23 cellular contexts compared by ENCODE assay signal in the genomic region with DNA sequence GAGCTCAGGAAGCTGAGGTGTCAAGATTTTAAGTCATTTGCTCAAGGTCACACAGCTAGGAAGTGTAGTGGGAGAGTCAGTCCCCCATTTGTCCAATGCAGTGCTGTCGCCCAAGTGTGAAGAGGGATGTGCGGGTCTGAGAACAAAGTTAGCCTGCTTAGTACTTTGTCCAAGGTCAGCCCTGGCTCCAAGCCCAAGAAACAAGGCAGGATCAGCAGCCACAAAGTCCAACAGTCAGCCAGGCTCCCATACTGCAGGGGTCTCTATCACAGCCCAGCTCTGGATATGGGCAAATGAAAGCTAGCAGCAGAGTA.
DNase-seq lines count a peak whose midpoint lies in the region; TF ChIP-seq lines count a peak whose summit lies in the region.
"Had no signal": no experiment of that assay in that cellular context is flagged by ENCODE, and none has a peak within 500 bp of the region (broad histone marks: within the 10 kb centered on the region; RNA-seq: fewer than 3 reads in every experiment).

No MANE protein-coding gene starts in this region.

- H3K4me1 Mint-ChIP-seq in HFFc6 (ENCODE audit: low read depth) = peaks cover 12% of the 10 kb centered on the region
- H3K4me1 Mint-ChIP-seq: activated B cell treated with CpG ODN at 0.5 μM for 24 hours; activated naive CD4-positive, alpha-beta T cell treated with anti-CD3 and anti-CD28 coated beads, Interleukin-2, amount 10 ng/mL, durations not matched to agents 7 days and 5 days; B cell; stimulated activated memory B cell treated with anti-CD40 and anti-IgM and Interleukin-4, amounts not matched to agents 10 μg/mL and 1 μg/mL and 100 μg/mL, for 72 hours had no signal

- intact Hi-C loops in cardiac septum (cut with DNase I) (no loop called here), esophagus squamous epithelium (cut with DNase I) (no loop called here), ovary (cut with DNase I) (no loop called here)

- H3K27ac ChIP-seq in cardiac muscle cell (peak overlapping the region; percentile 29), esophagus squamous epithelium (peak overlapping the region; percentile 58 to 63 (median 61)), ovary (peak overlapping the region; percentile 62 to 72)
- H3K27ac ChIP-seq: coronary artery, neutrophil, SJSA1, tibial artery had no signal

- H3K9me3 ChIP-seq in cardiac muscle cell (ENCODE audit: low read depth) (no peaks in the 10 kb centered on the region), esophagus squamous epithelium (no peaks in the 10 kb centered on the region), ovary (no peaks in the 10 kb centered on the region)
- H3K9me3 ChIP-seq: neutrophil, SJSA1, tibial artery had no signal

- no peak overlapping the region for H3K4me3 Mint-ChIP-seq in HFFc6
- H3K4me3 Mint-ChIP-seq: activated B cell treated with CpG ODN at 0.5 μM for 24 hours; activated CD8-positive, alpha-beta T cell treated with anti-CD3 and anti-CD28 coated beads for 36 hours; activated naive CD4-positive, alpha-beta T cell treated with anti-CD3 and anti-CD28 coated beads, Interleukin-2, amount 10 ng/mL, durations not matched to agents 7 days and 5 days; B cell; stimulated activated memory B cell treated with anti-CD40 and anti-IgM and Interleukin-4, amounts not matched to agents 10 μg/mL and 1 μg/mL and 100 μg/mL, for 72 hours had no signal

- H3K4me1 ChIP-seq in cardiac muscle cell (ENCODE audit: low read depth) = peaks cover 18% of the 10 kb centered on the region
- H3K4me1 ChIP-seq in esophagus squamous epithelium = peaks cover 3 to 52% (median 14%) of the 10 kb centered on the region in 3 donors
- peaks cover 19% of the 10 kb centered on the region for H3K4me1 ChIP-seq in ovary (ENCODE audit: insufficient read depth)
- H3K4me1 ChIP-seq: SJSA1, tibial artery had no signal

- H3K9me3 Mint-ChIP-seq in HFFc6 = no peaks in the 10 kb centered on the region
- H3K9me3 Mint-ChIP-seq: activated B cell treated with CpG ODN at 0.5 μM for 24 hours; activated CD8-positive, alpha-beta T cell treated with anti-CD3 and anti-CD28 coated beads for 36 hours; activated naive CD4-positive, alpha-beta T cell treated with anti-CD3 and anti-CD28 coated beads, Interleukin-2, amount 10 ng/mL, durations not matched to agents 7 days and 5 days; stimulated activated memory B cell treated with anti-CD40 and anti-IgM and Interleukin-4, amounts not matched to agents 10 μg/mL and 1 μg/mL and 100 μg/mL, for 72 hours had no signal

- no peak overlapping the region for H3K27ac Mint-ChIP-seq in HFFc6
- H3K27ac Mint-ChIP-seq: activated B cell treated with CpG ODN at 0.5 μM for 24 hours; activated CD8-positive, alpha-beta T cell treated with anti-CD3 and anti-CD28 coated beads for 36 hours; activated naive CD4-positive, alpha-beta T cell treated with anti-CD3 and anti-CD28 coated beads, Interleukin-2, amount 10 ng/mL, durations not matched to agents 7 days and 5 days; B cell; stimulated activated memory B cell treated with anti-CD40 and anti-IgM and Interleukin-4, amounts not matched to agents 10 μg/mL and 1 μg/mL and 100 μg/mL, for 72 hours had no signal

- TF ChIP-seq CTCF in cardiac muscle cell (IDR thresholded peaks at IDR 0.05; ENCODE audit: low read depth, low read length) (no peak), esophagus squamous epithelium (IDR thresholded peaks at IDR 0.05) (no peak), ovary (IDR thresholded peaks at IDR 0.05) (no peak), HFFc6 (IDR thresholded peaks at IDR 0.05) (no peak)

- no peaks in the 10 kb centered on the region for H3K27me3 ChIP-seq in cardiac muscle cell
- no peaks in the 10 kb centered on the region for H3K27me3 ChIP-seq in esophagus squamous epithelium
- H3K27me3 ChIP-seq in ovary = no peaks in the 10 kb centered on the region
- H3K27me3 ChIP-seq: neutrophil, SJSA1, tibial artery had no signal

- no peak for DNase-seq in cardiac muscle cell (ENCODE audit: low read depth in 1 of 2, low spot score in 1 of 2)
- no peak for DNase-seq in cardiac septum (ENCODE audit: low spot score)
- no peak for DNase-seq in esophagus squamous epithelium (lab: John Stamatoyannopoulos, UW)
- DNase-seq in ovary = peak; percentile 81 to 87 (median 84)
- DNase-seq in HFFc6 = no peak
- no peak for DNase-seq in NCI-H69 (lab: John Stamatoyannopoulos, UW)
- DNase-seq in RPMI8226 = no peak
- no peak for DNase-seq in T1000 (lab: John Stamatoyannopoulos, UW)
- DNase-seq: activated B cell treated with CpG ODN at 0.5 μM for 24 hours; activated CD8-positive, alpha-beta T cell treated with anti-CD3 and anti-CD28 coated beads for 36 hours; activated naive CD4-positive, alpha-beta T cell treated with anti-CD3 and anti-CD28 coated beads, Interleukin-2, amount 10 ng/mL, durations not matched to agents 7 days and 5 days; activated T-cell treated with anti-CD3 and anti-CD28 coated beads, Interleukin-2, amount 50 U/mL, for 48 hours; foreskin melanocyte; kidney glomerular epithelial cell; mesenchymal stem cell; NCI-H1105 treated with DMSO at 0.1 percent for 48 hours; NCI-H526 treated with DMSO at 0.1 percent for 48 hours; tibial artery had no signal

- H3K27me3 Mint-ChIP-seq in HFFc6 (ENCODE audit: insufficient read depth) = peaks cover 9% of the 10 kb centered on the region
- H3K27me3 Mint-ChIP-seq: activated B cell treated with CpG ODN at 0.5 μM for 24 hours; activated CD8-positive, alpha-beta T cell treated with anti-CD3 and anti-CD28 coated beads for 36 hours; activated naive CD4-positive, alpha-beta T cell treated with anti-CD3 and anti-CD28 coated beads, Interleukin-2, amount 10 ng/mL, durations not matched to agents 7 days and 5 days; B cell; stimulated activated memory B cell treated with anti-CD40 and anti-IgM and Interleukin-4, amounts not matched to agents 10 μg/mL and 1 μg/mL and 100 μg/mL, for 72 hours had no signal

- H3K4me3 ChIP-seq in cardiac muscle cell (no peak overlapping the region), esophagus squamous epithelium (no peak overlapping the region), ovary (no peak overlapping the region)
- H3K4me3 ChIP-seq: coronary artery, SJSA1, tibial artery had no signal

- H3K36me3 ChIP-seq in cardiac muscle cell (no peaks in the 10 kb centered on the region), esophagus squamous epithelium (no peaks in the 10 kb centered on the region), ovary (no peaks in the 10 kb centered on the region)
- H3K36me3 ChIP-seq: neutrophil, SJSA1, tibial artery had no signal

- no peaks in the 10 kb centered on the region for H3K36me3 Mint-ChIP-seq in HFFc6 (ENCODE audit: low read depth)
- H3K36me3 Mint-ChIP-seq: activated naive CD4-positive, alpha-beta T cell treated with anti-CD3 and anti-CD28 coated beads, Interleukin-2, amount 10 ng/mL, durations not matched to agents 7 days and 5 days had no signal

- TF ChIP-seq EP300 in ovary (IDR thresholded peaks at IDR 0.05) = no peak

- 83 to 100% methylated on average over 1 of the region's 2 CpGs for WGBS in esophagus squamous epithelium, 2 donors
- WGBS in ovary, 3 donors = 9 to 39% (median 14%) methylated on average over 2 of the region's 2 CpGs

- TF ChIP-seq POLR2A in esophagus squamous epithelium (IDR thresholded peaks at IDR 0.05) (no peak), ovary (IDR thresholded peaks at IDR 0.05) (no peak)

Comparison
In these comparisons a context has a peak if more than half of its experiments do, and no peak if none do; other contexts are left out.
1. DNase-seq: peak in ovary (5 of 5); none in cardiac muscle cell (0 of 2), cardiac septum (single experiment), esophagus squamous epithelium (single experiment), HFFc6 (single experiment), NCI-H69 (single experiment), RPMI8226 (single experiment) and T1000 (single experiment).
2. Peak in every context shown above with its lines, with median percentiles within 50 percentile points of each other: H3K27ac ChIP-seq.